In genomic region chr4:143558286-143558685, GRCh38 we compare ENCODE assay signal across 10 cellular contexts. TPM values are rescaled to one million over a fixed set of nuclear protein-coding genes. Genes with fewer than 3 reads are reported as not detected.
DNase-seq lines count a peak whose midpoint lies in the region; ATAC-seq, FAIRE-seq and TF ChIP-seq lines count a peak whose summit lies in the region.
"Had no signal": no experiment of that assay in that cellular context is flagged by ENCODE, and none has a peak within 500 bp of the region (broad histone marks: within the 10 kb centered on the region; RNA-seq: fewer than 3 reads in every experiment).

No MANE protein-coding gene starts in this region.

- BruUV-seq in HepG2 (replicated peaks; lab: Mats Ljungman, UMichigan), result no TSS peak

- no peak overlapping the region for H3K4me3 Mint-ChIP-seq in type B pancreatic cell

- POLR2A ChIA-PET in HepG2 (lab: Yijun Ruan, JAX), result no interaction called here

- H3K36me3 ChIP-seq in HepG2 (replicated peaks in 1 of 2; ENCODE audit: control insufficient read depth in 1 of 2, insufficient read depth in 2 of 2, low read length in 2 of 2) (peaks cover 0 to 3% of the 10 kb centered on the region in 2 experiments; a peak in 1 of 5 replicates), right lobe of liver (peaks cover 0 to 4% (median 3%) of the 10 kb centered on the region in 4 donors), esophagus muscularis mucosa (peaks cover 0 to 25% (median 4%) of the 10 kb centered on the region in 4 donors)

- no peak for TF ChIP-seq RAD21 in HepG2 (CRISPR knock-in tag; IDR thresholded peaks at IDR 0.05)

- peak overlapping the region; percentile 87 for H3K27ac Mint-ChIP-seq in type B pancreatic cell

- H3K9ac ChIP-seq in HepG2 (ENCODE audit: insufficient read depth, low read depth, low read length), result no peak overlapping the region
- H3K9ac ChIP-seq: BLaER1 had no signal

- TF ChIP-seq POLR2A in HepG2 (IDR thresholded peaks at IDR 0.05; ENCODE audit: insufficient read depth in 1 of 2, low read depth in 2 of 2, low read length in 2 of 2) (no peak), right lobe of liver (IDR thresholded peaks at IDR 0.05) (no peak), esophagus muscularis mucosa (IDR thresholded peaks at IDR 0.05; ENCODE audit: low read depth) (no peak)

- H4K20me1 ChIP-seq in HepG2 (ENCODE audit: insufficient read depth, low read length), result no peaks in the 10 kb centered on the region
- H4K20me1 ChIP-seq: BLaER1 had no signal

- no peaks in the 10 kb centered on the region; a peak in 1 of 5 replicates for H3K27me3 ChIP-seq in HepG2 (ENCODE audit: control insufficient read depth in 1 of 2, insufficient read depth in 2 of 2, low read length in 2 of 2)
- H3K27me3 ChIP-seq in right lobe of liver, result no peaks in the 10 kb centered on the region
- H3K27me3 ChIP-seq in esophagus muscularis mucosa, result no peaks in the 10 kb centered on the region
- H3K27me3 ChIP-seq: BLaER1 had no signal

- H3K27me3 Mint-ChIP-seq in type B pancreatic cell, result peaks cover 3% of the 10 kb centered on the region

- FAIRE-seq in HepG2 (lab: Jason Lieb, UNC), result no peak

- H3K27ac ChIP-seq in HepG2 (ENCODE audit: extremely low read length, insufficient read depth, low read length) (no peak overlapping the region), right lobe of liver (no peak overlapping the region), esophagus muscularis mucosa (replicated peaks in 1 of 4) (peak overlapping the region in 3 of 4 donors; percentile 61 to 82 (median 78))
- H3K27ac ChIP-seq: BLaER1 had no signal

- no peak overlapping the region for H3K4me3 ChIP-seq in HepG2 (replicated peaks in 1 of 3; ENCODE audit: insufficient read depth in 1 of 3, low read depth in 2 of 3, low read length in 3 of 3)
- H3K4me3 ChIP-seq in right lobe of liver, result no peak overlapping the region
- peak overlapping the region in 1 of 4 donors; percentile 70 for H3K4me3 ChIP-seq in esophagus muscularis mucosa
- H3K4me3 ChIP-seq: BLaER1 had no signal

- H3K9me3 ChIP-seq in HepG2 (ENCODE audit: low read length) (no peaks in the 10 kb centered on the region), right lobe of liver (no peaks in the 10 kb centered on the region), esophagus muscularis mucosa (no peaks in the 10 kb centered on the region)
- H3K9me3 ChIP-seq: psoas muscle had no signal

- TF ChIP-seq EP300 in HepG2 (IDR thresholded peaks at IDR 0.05; ENCODE audit: low read depth in 2 of 2, low read length in 2 of 2), result no peak
- TF ChIP-seq EP300 in HepG2 (CRISPR knock-in tag; IDR thresholded peaks at IDR 0.05; ENCODE audit: borderline replicate concordance), result no peak
- no peak for TF ChIP-seq EP300 in esophagus muscularis mucosa (IDR thresholded peaks at IDR 0.05)

- WGBS in HepG2 (ENCODE audit: low lambda C conversion rate), result 78% methylated on average over 2 of the region's 2 CpGs
- WGBS in right lobe of liver (ENCODE audit: insufficient coverage, low coverage, low lambda C conversion rate, missing lambda C conversion rate), result 80% methylated on average over 1 of the region's 2 CpGs
- WGBS in esophagus muscularis mucosa, result 79% methylated on average over 2 of the region's 2 CpGs

- H2AFZ ChIP-seq in HepG2 (ENCODE audit: low read length), result no peak overlapping the region

- no peak for ATAC-seq in HepG2
- ATAC-seq in right lobe of liver, result no peak

- no peaks in the 10 kb centered on the region for H3K9me3 Mint-ChIP-seq in type B pancreatic cell

- intact Hi-C loops in HepG2 (cut with micrococcal nuclease; ENCODE audit: unreplicated experiment) (loop anchor here (2.0 kb wide), 1 partner anchor 349 kb away; no protein-coding TSS in a partner anchor), right lobe of liver (cut with DNase I) (no loop called here), esophagus muscularis mucosa (cut with DNase I) (no loop called here)

- TF ChIP-seq CTCF in HepG2 (CRISPR knock-in tag; IDR thresholded peaks at IDR 0.05), result no peak
- no peak for TF ChIP-seq CTCF in right lobe of liver (IDR thresholded peaks at IDR 0.05)
- TF ChIP-seq CTCF in esophagus muscularis mucosa (IDR thresholded peaks at IDR 0.05), result no peak
- TF ChIP-seq CTCF in type B pancreatic cell (conservative IDR thresholded peaks at IDR 0.05), result no peak

- CTCF ChIA-PET in HepG2 (lab: Yijun Ruan, JAX; ENCODE audit: low intra/inter-chr PET ratio, low total read pairs), result interaction anchor here (1.3 kb wide), 1 partner anchor 585 kb away, joined by 3 read pairs; no protein-coding TSS in a partner anchor

- no peaks in the 10 kb centered on the region for H3K4me1 Mint-ChIP-seq in type B pancreatic cell (ENCODE audit: unreplicated experiment)

- 0 out of 2 replicates have a peak overlapping the region, but pooled peaks have one; percentile 80 for H3K4me2 ChIP-seq in HepG2 (ENCODE audit: low read depth, low read length)
- H3K4me2 ChIP-seq: BLaER1 had no signal

- DNase-seq in HepG2 (ENCODE audit: low spot score) (no peak), right lobe of liver (no peak), OCI-M1 (lab: John Stamatoyannopoulos, UW) (peak; percentile 71), esophagus muscularis mucosa (ENCODE audit: extremely low spot score) (no peak), type B pancreatic cell (ENCODE audit: extremely low spot score, unreplicated experiment) (no peak), NCI-H1092 treated with DMSO at 0.1 percent for 48 hours (lab: John Stamatoyannopoulos, UW) (no peak), NCI-H2081 treated with DMSO at 0.1 percent for 48 hours (lab: John Stamatoyannopoulos, UW) (no peak)
- DNase-seq in central memory CD4-positive, alpha-beta T cell, result no peak

- H3K36me3 Mint-ChIP-seq in type B pancreatic cell, result peaks cover 13% of the 10 kb centered on the region

- H3K79me2 ChIP-seq in HepG2 (ENCODE audit: insufficient read depth, low read length), result no peaks in the 10 kb centered on the region

- H3K4me1 ChIP-seq in HepG2 (ENCODE audit: insufficient read depth, low read length) (peaks cover 9% of the 10 kb centered on the region), right lobe of liver (peaks cover 0 to 3% (median 0%) of the 10 kb centered on the region in 4 donors), esophagus muscularis mucosa (peaks cover 8 to 18% (median 12%) of the 10 kb centered on the region in 4 donors)
- H3K4me1 ChIP-seq: BLaER1, psoas muscle had no signal

- in situ Hi-C loops in HepG2 (cut with HindIII; ENCODE audit: extremely low pct_ligation_motif_present, low pct_unique_long_range_greater_than_20kb), result no loop called here

TF ChIP-seq in HepG2, 621 proteins besides CTCF, POLR2A, EP300 and RAD21 (continues in another document):
- TF ChIP-seq AHR (CRISPR knock-in tag; IDR thresholded peaks at IDR 0.05) (no peak), ATRX (CRISPR knock-in tag; IDR thresholded peaks at IDR 0.05; ENCODE audit: borderline replicate concordance) (no peak), ZZZ3 (CRISPR knock-in tag; IDR thresholded peaks at IDR 0.05; ENCODE audit: borderline replicate concordance) (no peak), TFDP1 (CRISPR knock-in tag; IDR thresholded peaks at IDR 0.05; ENCODE audit: borderline replicate concordance) (no peak), MXD1 (CRISPR knock-in tag; IDR thresholded peaks at IDR 0.05) (no peak), SIN3B (IDR thresholded peaks at IDR 0.05; ENCODE audit: low read length) (no peak), MEIS2 (CRISPR knock-in tag; IDR thresholded peaks at IDR 0.05) (no peak)

RNA-seq across cellular contexts. Expression of gene SMARCA5, which starts 44.8 kb away (rescaled TPM):
- total RNA-seq in HepG2 (2016; rRNA removed; fragmentation: Illumina TruSeq; extraction: Trizol), result 37.5 and 58.4 TPM in 2 replicates
- total RNA-seq in HepG2 (2016; cell fraction: cytosol; rRNA removed; fragmentation: Illumina TruSeq; extraction: Trizol; ENCODE audit: low read depth), result 29.0 and 35.5 TPM in 2 replicates
- 38.0 and 56.3 TPM in 2 replicates for total RNA-seq in HepG2 (2016; cell fraction: insoluble cytoplasmic fraction; rRNA removed; fragmentation: Illumina TruSeq; extraction: Trizol)
- total RNA-seq in HepG2 (2016; cell fraction: membrane; rRNA removed; fragmentation: Illumina TruSeq; extraction: Trizol), result 12.5 and 14.0 TPM in 2 replicates
- 42.0 and 45.8 TPM in 2 replicates for total RNA-seq in HepG2 (2016; cell fraction: nucleus; rRNA removed; fragmentation: Illumina TruSeq; extraction: Trizol)
- polyA plus RNA-seq in HepG2 (2011; rRNA removed), result 6.2 and 7.0 TPM in 2 replicates
- 3.0 and 5.2 TPM in 2 replicates for polyA plus RNA-seq in HepG2 (2011; cell fraction: cytosol; rRNA removed)
- 4.4 and 6.0 TPM in 2 replicates for polyA plus RNA-seq in HepG2 (2011; cell fraction: nucleus; rRNA removed)
- polyA plus RNA-seq in HepG2 (2012), result 24.5 and 30.4 TPM in 2 replicates
- 0.99 and 1.5 TPM in 2 replicates for polyA plus RNA-seq in HepG2 (2016; cell fraction: cytosol; fragmentation: Illumina TruSeq; extraction: Trizol; ENCODE audit: low read depth)
- 40.7 TPM in 2 replicates for polyA plus RNA-seq in HepG2 (2016; cell fraction: insoluble cytoplasmic fraction; fragmentation: Illumina TruSeq; extraction: Trizol; ENCODE audit: low read depth)
- 4.0 TPM in 2 replicates for polyA plus RNA-seq in HepG2 (2016; cell fraction: membrane; fragmentation: Illumina TruSeq; extraction: Trizol; ENCODE audit: low read depth)
- 32.2 and 33.6 TPM in 2 replicates for polyA plus RNA-seq in HepG2 (2016; cell fraction: nucleus; fragmentation: Illumina TruSeq; extraction: Trizol; ENCODE audit: insufficient read depth, low read depth)
- polyA minus RNA-seq in HepG2 (2011; rRNA and poly(A)+ RNA removed; ENCODE audit: low replicate concordance), result 11.1 TPM in 2 replicates
- polyA minus RNA-seq in HepG2 (2011; cell fraction: cytosol; rRNA and poly(A)+ RNA removed), result 17.7 and 23.3 TPM in 2 replicates
- 53.3 and 63.0 TPM in 2 replicates for polyA minus RNA-seq in HepG2 (2011; cell fraction: nucleus; rRNA and poly(A)+ RNA removed)
- 10 to 100 TPM in 5 of 6 experiments, 1 to 10 TPM in 1; 7.8 to 24.1 (median 16.7) TPM for total RNA-seq in right lobe of liver
- total RNA-seq in esophagus muscularis mucosa, result 10 to 100 TPM; 38.0 to 59.8 (median 46.3) TPM
- 52.2 and 69.2 TPM in 2 replicates for total RNA-seq in type B pancreatic cell (ENCODE audit: low replicate concordance)

Comparison
In these comparisons a context has a peak if more than half of its experiments do, and no peak if none do; other contexts are left out.
1. H3K27ac ChIP-seq: peak in esophagus muscularis mucosa (3 of 4); none in HepG2 (single experiment) and right lobe of liver (0 of 3).